9 cellular contexts compared by ENCODE assay signal in genomic region chr4:76090241-76090691, GRCh38. TPM values are rescaled to one million over a fixed set of nuclear protein-coding genes. Genes with fewer than 3 reads are reported as not detected.
DNase-seq lines count a peak whose midpoint lies in the region; ATAC-seq, FAIRE-seq and TF ChIP-seq lines count a peak whose summit lies in the region.
"Had no signal": no experiment of that assay in that cellular context is flagged by ENCODE, and none has a peak within 500 bp of the region (broad histone marks: within the 10 kb centered on the region; RNA-seq: fewer than 3 reads in every experiment).

No MANE protein-coding gene starts in this region.

- no peak for TF ChIP-seq CTCF in cardiac fibroblast (IDR thresholded peaks at IDR 0.05; ENCODE audit: low read depth, low read length)
- TF ChIP-seq CTCF in D721Med (IDR thresholded peaks at IDR 0.05; ENCODE audit: insufficient read depth, missing control alignments), result no peak

- peaks cover 0 to 5% (median under 1%) of the 10 kb centered on the region in 3 donors for H3K27me3 Mint-ChIP-seq in naive B cell

- peak overlapping the region in 1 of 8 donors; percentile 9 for H3K4me3 Mint-ChIP-seq in naive B cell

- peak overlapping the region in 5 of 6 donors; percentile 27 to 91 (median 68) for H3K27ac Mint-ChIP-seq in naive B cell

- peaks cover 4 to 10% (median 10%) of the 10 kb centered on the region in 3 donors for H3K4me1 Mint-ChIP-seq in naive B cell

- ATAC-seq in GM18861 (IDR thresholded peaks at IDR 0.05; ENCODE audit: unreplicated experiment) (peak; percentile 87), naive B cell (ENCODE audit: low read depth in 2 of 2) (peak; percentile 99 to 100), HG02973 (IDR thresholded peaks at IDR 0.05; ENCODE audit: unreplicated experiment) (no peak)
- ATAC-seq: Panc1 had no signal

- peak; percentile 15 for DNase-seq in LHCN-M2 (ENCODE audit: low read depth)
- DNase-seq in cardiac fibroblast (ENCODE audit: low read depth in 2 of 2), result peak; percentile 81 to 86
- peak; percentile 68 for DNase-seq in naive B cell
- DNase-seq in NCI-H510A (lab: John Stamatoyannopoulos, UW), result no peak
- no peak for DNase-seq in D721Med (ENCODE audit: insufficient read length, low spot score)
- no peak for DNase-seq in activated CD4-positive, alpha-beta T cell treated with anti-CD3 and anti-CD28 coated beads for 1 hour

- no peak for FAIRE-seq in D721Med (lab: Jason Lieb, UNC)

- no peaks in the 10 kb centered on the region for H3K9me3 Mint-ChIP-seq in naive B cell

- H3K36me3 Mint-ChIP-seq in naive B cell, result no peaks in the 10 kb centered on the region

- no peak overlapping the region for H3K4me3 ChIP-seq in cardiac fibroblast (replicated peaks in 1 of 2; ENCODE audit: low read depth in 2 of 2, low read length in 2 of 2)

RNA-seq across cellular contexts. Expression of gene ART3, which starts 15.8 kb away (rescaled TPM):
- total RNA-seq in LHCN-M2 (2014; rRNA removed), result not detected in 2 replicates
- polyA plus RNA-seq in LHCN-M2 (2012), result 0.10 TPM
- polyA plus RNA-seq in naive B cell (ENCODE audit: low read depth in 6 of 6), result not detected

RNA-seq across cellular contexts. Expression of gene CXCL11, which starts 54.4 kb away (rescaled TPM):
- total RNA-seq in LHCN-M2 (2014; rRNA removed), result 0.40 TPM in 1 of 2 replicates, not detected in the other
- polyA plus RNA-seq in LHCN-M2 (2012), result not detected
- polyA plus RNA-seq in naive B cell (ENCODE audit: low read depth in 6 of 6), result not detected

RNA-seq across cellular contexts. Expression of gene NUP54, which starts 57.9 kb away (rescaled TPM):
- 42.4 and 48.2 TPM in 2 replicates for total RNA-seq in LHCN-M2 (2014; rRNA removed)
- polyA plus RNA-seq in LHCN-M2 (2012), result 12.3 TPM
- 10 to 100 TPM; 23.9 to 43.5 (median 37.3) TPM for polyA plus RNA-seq in naive B cell (ENCODE audit: low read depth in 6 of 6)

Comparison
In these comparisons a context has a peak if more than half of its experiments do, and no peak if none do; other contexts are left out.
1. DNase-seq: peak in LHCN-M2 (single experiment), cardiac fibroblast (2 of 2) and naive B cell (single experiment); none in NCI-H510A (single experiment), D721Med (single experiment) and activated CD4-positive, alpha-beta T cell treated with anti-CD3 and anti-CD28 coated beads for 1 hour (single experiment).